ENCODE assay signal across 19 cellular contexts in the genomic region with DNA sequence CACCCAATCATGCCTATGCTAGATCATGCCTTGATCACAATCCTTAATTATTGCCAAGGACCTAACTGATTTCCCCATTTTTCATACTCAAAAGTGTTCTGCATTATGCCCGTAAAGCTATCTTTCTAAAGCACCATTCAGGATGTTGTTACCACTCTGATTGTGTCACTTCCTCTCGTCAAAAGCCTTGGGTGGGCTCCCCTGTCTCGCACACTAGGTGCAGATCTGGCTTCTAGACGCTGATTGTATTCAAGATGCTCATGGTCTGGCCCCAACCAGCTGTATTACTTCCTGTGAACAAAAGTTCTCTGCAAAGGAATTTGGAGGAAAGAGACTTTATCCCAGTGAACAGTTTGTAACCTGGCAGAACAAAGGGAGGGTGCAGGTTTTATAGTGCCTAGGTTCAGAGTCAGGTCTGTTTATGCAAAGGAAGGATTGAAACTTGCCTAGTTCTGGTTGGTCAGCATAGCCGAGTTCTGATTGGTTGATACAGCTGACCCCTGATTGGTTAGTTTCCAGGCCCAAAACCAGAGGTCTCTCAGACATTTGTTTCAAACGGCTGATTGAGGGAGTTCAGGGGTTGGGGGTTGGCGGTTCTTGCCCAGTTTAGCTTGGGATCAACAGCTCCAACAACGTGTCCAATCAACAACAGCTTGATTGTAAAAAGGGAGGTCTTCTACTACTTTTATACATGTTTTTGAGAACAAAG. TPM values are rescaled to one million over a fixed set of nuclear protein-coding genes. Genes with fewer than 3 reads are reported as not detected.
DNase-seq lines count a peak whose midpoint lies in the region; ATAC-seq, FAIRE-seq and TF ChIP-seq lines count a peak whose summit lies in the region.
"Had no signal": no experiment of that assay in that cellular context is flagged by ENCODE, and none has a peak within 500 bp of the region (broad histone marks: within the 10 kb centered on the region; RNA-seq: fewer than 3 reads in every experiment).

No MANE protein-coding gene starts in this region.

- BruUV-seq in K562 (replicated peaks; lab: Mats Ljungman, UMichigan) = no TSS peak

- H3K4me1 ChIP-seq in K562 (replicated peaks in 1 of 2; ENCODE audit: control insufficient read depth in 2 of 2, insufficient read depth in 2 of 2, low read length in 2 of 2) = no peaks in the 10 kb centered on the region

- POLR2A ChIA-PET in K562 (lab: Yijun Ruan, JAX) = interaction anchor here (0.6 to 2.2 kb wide), 8 partner anchors 9 to 162 kb away, joined by 3 to 8 read pairs (median 3); partner anchors contain the start of gene AMBRA1

- no peak for DNase-seq in activated T-cell treated with anti-CD3 and anti-CD28 coated beads, Interleukin-2, amount 50 U/mL, for 24 hours
- DNase-seq in activated T-cell treated with anti-CD3 and anti-CD28 coated beads, Interleukin-2, amount 50 U/mL, for 4 hours = no peak
- DNase-seq in NB4 (ENCODE audit: low read depth) (peak; percentile 59), K562 (ENCODE audit: extremely low read depth in 1 of 4, low spot score in 3 of 4) (peak in 3 of 4 experiments; percentile 61 to 64 (median 62)), head of caudate nucleus (no peak), iPS-NIHi7 (ENCODE audit: extremely low spot score) (no peak), D721Med (ENCODE audit: insufficient read length, low spot score) (no peak)
- DNase-seq in stimulated activated effector memory CD8-positive, alpha-beta T cell treated with anti-CD3 and anti-CD28 coated beads, Interleukin-12 subunit alpha, Interleukin-12 subunit beta, amount 100 ng/mL, for 72 hours (ENCODE audit: low spot score in 2 of 2) = no peak
- DNase-seq: DMS153, EL, HCEC 1CT, IMR-90, NCI-H1092, NCI-H1694, NCI-H2107, NCI-H446, PC-9 had no signal

- in situ Hi-C loops in K562 (cut with MboI) = no loop called here

- peaks cover 39% of the 10 kb centered on the region for H3K36me3 ChIP-seq in K562 (ENCODE audit: control insufficient read depth, insufficient read depth, low read length)

- H2AFZ ChIP-seq in K562 (ENCODE audit: low read depth, low read length) = no peak overlapping the region
- H2AFZ ChIP-seq: PC-9 had no signal

- no peaks in the 10 kb centered on the region for H3K27me3 ChIP-seq in K562 (ENCODE audit: control insufficient read depth in 2 of 2, insufficient read depth in 2 of 2, low read length in 2 of 2)

- H4K20me1 ChIP-seq in K562 (replicated peaks; ENCODE audit: control insufficient read depth, insufficient read depth, low read length) = no peaks in the 10 kb centered on the region

- no peaks in the 10 kb centered on the region for H3K9me3 Mint-ChIP-seq in activated T-cell treated with anti-CD3 and anti-CD28 coated beads, Interleukin-2, amount 50 U/mL, for 24 hours
- H3K9me3 Mint-ChIP-seq in activated T-cell treated with anti-CD3 and anti-CD28 coated beads, Interleukin-2, amount 50 U/mL, for 4 hours = no peaks in the 10 kb centered on the region
- no peaks in the 10 kb centered on the region for H3K9me3 Mint-ChIP-seq in stimulated activated effector memory CD8-positive, alpha-beta T cell treated with anti-CD3 and anti-CD28 coated beads, Interleukin-12 subunit alpha, Interleukin-12 subunit beta, amount 100 ng/mL, for 72 hours

- intact Hi-C loops in K562 (cut with micrococcal nuclease) = no loop called here
- intact Hi-C loops in head of caudate nucleus (cut with DNase I) = no loop called here

- peak overlapping the region; percentile 38 for H3K27ac Mint-ChIP-seq in activated T-cell treated with anti-CD3 and anti-CD28 coated beads, Interleukin-2, amount 50 U/mL, for 24 hours
- H3K27ac Mint-ChIP-seq in stimulated activated effector memory CD8-positive, alpha-beta T cell treated with anti-CD3 and anti-CD28 coated beads, Interleukin-12 subunit alpha, Interleukin-12 subunit beta, amount 100 ng/mL, for 72 hours = peak overlapping the region; percentile 20

- no peaks in the 10 kb centered on the region for H3K27me3 Mint-ChIP-seq in activated T-cell treated with anti-CD3 and anti-CD28 coated beads, Interleukin-2, amount 50 U/mL, for 24 hours
- H3K27me3 Mint-ChIP-seq in activated T-cell treated with anti-CD3 and anti-CD28 coated beads, Interleukin-2, amount 50 U/mL, for 4 hours (ENCODE audit: low read depth) = no peaks in the 10 kb centered on the region

- no peaks in the 10 kb centered on the region for H3K9me1 ChIP-seq in K562 (ENCODE audit: control insufficient read depth, insufficient read depth, low read length)

- FAIRE-seq in K562 (lab: Jason Lieb, UNC) = peak; percentile 66
- no peak for FAIRE-seq in D721Med (lab: Jason Lieb, UNC)
- FAIRE-seq: GM18507 had no signal

- no peak overlapping the region for H3K9ac ChIP-seq in K562 (ENCODE audit: insufficient read depth in 1 of 2, low read depth in 2 of 2, low read length in 2 of 2)

- H3K36me3 Mint-ChIP-seq in activated T-cell treated with anti-CD3 and anti-CD28 coated beads, Interleukin-2, amount 50 U/mL, for 24 hours (ENCODE audit: low read depth) = peaks cover 71% of the 10 kb centered on the region
- peaks cover 39% of the 10 kb centered on the region for H3K36me3 Mint-ChIP-seq in activated T-cell treated with anti-CD3 and anti-CD28 coated beads, Interleukin-2, amount 50 U/mL, for 4 hours (ENCODE audit: insufficient read depth)
- H3K36me3 Mint-ChIP-seq in stimulated activated effector memory CD8-positive, alpha-beta T cell treated with anti-CD3 and anti-CD28 coated beads, Interleukin-12 subunit alpha, Interleukin-12 subunit beta, amount 100 ng/mL, for 72 hours = peaks cover 79% of the 10 kb centered on the region

- no peak overlapping the region for H3K4me3 ChIP-seq in NB4 (ENCODE audit: low read depth, low read length)
- no peak overlapping the region for H3K4me3 ChIP-seq in K562
- H3K4me3 ChIP-seq: PC-9 had no signal

- H3K79me2 ChIP-seq in K562 (ENCODE audit: control insufficient read depth, insufficient read depth, low read length) = peaks cover 4% of the 10 kb centered on the region; the same call in 1 of the 3 replicates

- H3K27ac ChIP-seq in K562 (ENCODE audit: extremely low read depth, low read depth, low read length) = no peak overlapping the region
- H3K27ac ChIP-seq: 22Rv1, PC-9 had no signal

- H3K4me2 ChIP-seq in K562 (ENCODE audit: insufficient read depth, low read length) = no peak overlapping the region
- H3K4me2 ChIP-seq: PC-9 had no signal

- TF ChIP-seq CTCF in NB4 (IDR thresholded peaks at IDR 0.05; ENCODE audit: low read depth, low read length) (no peak), K562 (IDR thresholded peaks at IDR 0.05 in 2 of 3, conservative IDR thresholded peaks at IDR 0.05 in 1 of 3; ENCODE audit: insufficient read depth in 2 of 3, low read depth in 1 of 3, low read length in 3 of 3) (no peak), D721Med (IDR thresholded peaks at IDR 0.05; ENCODE audit: insufficient read depth, missing control alignments) (no peak)

- no peak for TF ChIP-seq RAD21 in K562 (CRISPR knock-in tag; conservative IDR thresholded peaks at IDR 0.05 in 1 of 2, IDR thresholded peaks at IDR 0.05 in 1 of 2)

- H3K9me3 ChIP-seq in K562 (replicated peaks; ENCODE audit: control insufficient read depth, insufficient read depth, low read depth, low read length) = no peaks in the 10 kb centered on the region

- no peak for TF ChIP-seq EP300 in K562 (IDR thresholded peaks at IDR 0.05; ENCODE audit: low read length)

- ATAC-seq in activated T-cell treated with anti-CD3 and anti-CD28 coated beads, Interleukin-2, amount 50 U/mL, for 4 hours = no peak
- ATAC-seq in K562 = peak; percentile 53
- no peak for ATAC-seq in stimulated activated effector memory CD8-positive, alpha-beta T cell treated with anti-CD3 and anti-CD28 coated beads, Interleukin-12 subunit alpha, Interleukin-12 subunit beta, amount 100 ng/mL, for 72 hours

- H3K4me3 Mint-ChIP-seq in activated T-cell treated with anti-CD3 and anti-CD28 coated beads, Interleukin-2, amount 50 U/mL, for 24 hours = no peak overlapping the region
- no peak overlapping the region for H3K4me3 Mint-ChIP-seq in activated T-cell treated with anti-CD3 and anti-CD28 coated beads, Interleukin-2, amount 50 U/mL, for 4 hours
- H3K4me3 Mint-ChIP-seq in stimulated activated effector memory CD8-positive, alpha-beta T cell treated with anti-CD3 and anti-CD28 coated beads, Interleukin-12 subunit alpha, Interleukin-12 subunit beta, amount 100 ng/mL, for 72 hours = no peak overlapping the region

- TF ChIP-seq POLR2A in NB4 (IDR thresholded peaks at IDR 0.05; ENCODE audit: extremely low read depth, insufficient read length) (no peak), K562 (conservative IDR thresholded peaks at IDR 0.05) (no peak)

- peaks cover 15% of the 10 kb centered on the region for H3K4me1 Mint-ChIP-seq in activated T-cell treated with anti-CD3 and anti-CD28 coated beads, Interleukin-2, amount 50 U/mL, for 24 hours (ENCODE audit: low read depth)
- H3K4me1 Mint-ChIP-seq in activated T-cell treated with anti-CD3 and anti-CD28 coated beads, Interleukin-2, amount 50 U/mL, for 4 hours (ENCODE audit: low read depth) = peaks cover 12% of the 10 kb centered on the region
- H3K4me1 Mint-ChIP-seq in stimulated activated effector memory CD8-positive, alpha-beta T cell treated with anti-CD3 and anti-CD28 coated beads, Interleukin-12 subunit alpha, Interleukin-12 subunit beta, amount 100 ng/mL, for 72 hours = peaks cover 18% of the 10 kb centered on the region

- WGBS in K562 (ENCODE audit: insufficient coverage, low coverage, missing lambda C conversion rate) = 79% methylated on average over 8 of the region's 8 CpGs

- CTCF ChIA-PET in K562 (lab: Yijun Ruan, JAX; ENCODE audit: low intra/inter-chr PET ratio) = no interaction called here

RNA-seq across cellular contexts. Expression of gene ATG13, which starts 25.4 kb away (rescaled TPM):
- total RNA-seq in activated T-cell treated with anti-CD3 and anti-CD28 coated beads, Interleukin-2, amount 50 U/mL, for 4 hours = 10 to 100 TPM; 47.4 to 54.8 (median 53.1) TPM
- total RNA-seq in K562 (2011; cell fraction: chromatin; rRNA removed; ENCODE audit: low replicate concordance) = 112 and 117 TPM in 2 replicates
- 77.5 and 112 TPM in 2 replicates for total RNA-seq in K562 (2011; cell fraction: nucleolus; rRNA removed)
- 88.6 and 94.3 TPM in 2 replicates for total RNA-seq in K562 (2011; cell fraction: nucleoplasm; rRNA removed)
- total RNA-seq in K562 (2014; rRNA removed) = 46.6 and 54.4 TPM in 2 replicates
- 26.0 and 27.2 TPM in 2 replicates for total RNA-seq in K562 (2014; rRNA removed; fragmentation: Illumina TruSeq; extraction: Trizol)
- 23.3 and 24.5 TPM in 2 replicates for total RNA-seq in K562 (2015; rRNA removed; fragmentation: Illumina TruSeq; extraction: Trizol)
- total RNA-seq in K562 (2021) = 52.2 and 61.5 TPM in 2 replicates
- 56.9 and 66.1 TPM in 2 replicates for polyA plus RNA-seq in K562 (2011; rRNA removed)
- 72.0 and 89.0 TPM in 2 replicates for polyA plus RNA-seq in K562 (2011; cell fraction: cytosol; rRNA removed)
- 128 and 150 TPM in 2 replicates for polyA plus RNA-seq in K562 (2011; cell fraction: nucleus; rRNA removed)
- 33.0 and 68.6 TPM in 2 replicates for polyA plus RNA-seq in K562 (2012)
- polyA plus RNA-seq in K562 (2014; fragmentation: Illumina TruSeq; extraction: Trizol) = 36.5 and 38.1 TPM in 2 replicates
- 10 to 100 TPM; 13.1 to 15.6 TPM for polyA plus RNA-seq in K562 (2014; fragmentation: Nextera tagmentation; extraction: Ambion mirVana)
- polyA plus RNA-seq in K562 (2014; rRNA removed) = 49.5 and 58.8 TPM in 2 replicates
- polyA minus RNA-seq in K562 (2011; rRNA and poly(A)+ RNA removed) = 48.2 and 57.6 TPM in 2 replicates
- 28.3 and 42.0 TPM in 2 replicates for polyA minus RNA-seq in K562 (2011; cell fraction: cytosol; rRNA and poly(A)+ RNA removed)
- polyA minus RNA-seq in K562 (2011; cell fraction: nucleus; rRNA and poly(A)+ RNA removed) = 36.8 and 48.7 TPM in 2 replicates

RNA-seq across cellular contexts. Expression of gene HARBI1, which starts 25.8 kb away (rescaled TPM):
- total RNA-seq in activated T-cell treated with anti-CD3 and anti-CD28 coated beads, Interleukin-2, amount 50 U/mL, for 4 hours = 1 to 10 TPM; 5.5 to 8.1 (median 5.7) TPM
- total RNA-seq in K562 (2011; cell fraction: chromatin; rRNA removed; ENCODE audit: low replicate concordance) = 7.3 and 8.5 TPM in 2 replicates
- 6.8 and 8.2 TPM in 2 replicates for total RNA-seq in K562 (2011; cell fraction: nucleolus; rRNA removed)
- 6.0 and 6.3 TPM in 2 replicates for total RNA-seq in K562 (2011; cell fraction: nucleoplasm; rRNA removed)
- total RNA-seq in K562 (2014; rRNA removed) (4.1 and 4.3 TPM in 2 replicates), K562 (2014; rRNA removed; fragmentation: Illumina TruSeq; extraction: Trizol) (5.6 and 6.0 TPM in 2 replicates), K562 (2015; rRNA removed; fragmentation: Illumina TruSeq; extraction: Trizol) (4.9 and 6.9 TPM in 2 replicates), K562 (2021) (5.5 and 5.8 TPM in 2 replicates)
- polyA plus RNA-seq in K562 (2011; rRNA removed) (4.7 and 5.5 TPM in 2 replicates), K562 (2014; fragmentation: Illumina TruSeq; extraction: Trizol) (5.3 and 6.0 TPM in 2 replicates), K562 (2014; fragmentation: Nextera tagmentation; extraction: Ambion mirVana) (1 to 10 TPM; 6.0 to 8.4 TPM), K562 (2014; rRNA removed) (3.5 and 6.1 TPM in 2 replicates)
- polyA plus RNA-seq in K562 (2011; cell fraction: cytosol; rRNA removed) = 4.9 and 5.5 TPM in 2 replicates
- polyA plus RNA-seq in K562 (2011; cell fraction: nucleus; rRNA removed) = 3.5 and 4.0 TPM in 2 replicates
- 5.9 and 6.1 TPM in 2 replicates for polyA plus RNA-seq in K562 (2012)
- polyA minus RNA-seq in K562 (2011; rRNA and poly(A)+ RNA removed) = 6.3 and 6.9 TPM in 2 replicates
- polyA minus RNA-seq in K562 (2011; cell fraction: cytosol; rRNA and poly(A)+ RNA removed) = 2.4 and 3.1 TPM in 2 replicates
- polyA minus RNA-seq in K562 (2011; cell fraction: nucleus; rRNA and poly(A)+ RNA removed) = 2.4 and 3.6 TPM in 2 replicates

RNA-seq across cellular contexts. Expression of gene AMBRA1, which starts 49.0 kb away (rescaled TPM):
- 10 to 100 TPM; 30.7 to 36.1 (median 31.7) TPM for total RNA-seq in activated T-cell treated with anti-CD3 and anti-CD28 coated beads, Interleukin-2, amount 50 U/mL, for 4 hours
- total RNA-seq in K562 (2011; cell fraction: chromatin; rRNA removed; ENCODE audit: low replicate concordance) = 101 and 115 TPM in 2 replicates
- total RNA-seq in K562 (2011; cell fraction: nucleolus; rRNA removed) = 57.9 and 61.2 TPM in 2 replicates
- 63.4 and 66.6 TPM in 2 replicates for total RNA-seq in K562 (2011; cell fraction: nucleoplasm; rRNA removed)
- total RNA-seq in K562 (2014; rRNA removed) (20.4 and 21.0 TPM in 2 replicates), K562 (2014; rRNA removed; fragmentation: Illumina TruSeq; extraction: Trizol) (10.1 and 13.4 TPM in 2 replicates), K562 (2015; rRNA removed; fragmentation: Illumina TruSeq; extraction: Trizol) (13.0 and 13.1 TPM in 2 replicates), K562 (2021) (24.5 and 27.9 TPM in 2 replicates)
- polyA plus RNA-seq in K562 (2011; rRNA removed) (6.6 and 9.8 TPM in 2 replicates), K562 (2014; fragmentation: Illumina TruSeq; extraction: Trizol) (12.5 and 13.0 TPM in 2 replicates), K562 (2014; fragmentation: Nextera tagmentation; extraction: Ambion mirVana) (under 1 TPM; 0.15 to 0.39 TPM), K562 (2014; rRNA removed) (8.9 and 9.9 TPM in 2 replicates)
- polyA plus RNA-seq in K562 (2011; cell fraction: cytosol; rRNA removed) = 8.8 and 11.9 TPM in 2 replicates
- 19.4 and 22.2 TPM in 2 replicates for polyA plus RNA-seq in K562 (2011; cell fraction: nucleus; rRNA removed)
- 16.0 and 22.2 TPM in 2 replicates for polyA plus RNA-seq in K562 (2012)
- 26.5 and 28.3 TPM in 2 replicates for polyA minus RNA-seq in K562 (2011; rRNA and poly(A)+ RNA removed)
- polyA minus RNA-seq in K562 (2011; cell fraction: cytosol; rRNA and poly(A)+ RNA removed) = 20.2 and 25.0 TPM in 2 replicates
- 28.8 and 48.7 TPM in 2 replicates for polyA minus RNA-seq in K562 (2011; cell fraction: nucleus; rRNA and poly(A)+ RNA removed)

RNA-seq across cellular contexts. Expression of gene ARHGAP1, which starts 57.6 kb away (rescaled TPM):
- 10 to 100 TPM; 52.9 to 63.8 (median 53.4) TPM for total RNA-seq in activated T-cell treated with anti-CD3 and anti-CD28 coated beads, Interleukin-2, amount 50 U/mL, for 4 hours
- 36.7 and 76.2 TPM in 2 replicates for total RNA-seq in K562 (2011; cell fraction: chromatin; rRNA removed; ENCODE audit: low replicate concordance)
- total RNA-seq in K562 (2011; cell fraction: nucleolus; rRNA removed) = 31.7 and 34.5 TPM in 2 replicates
- 30.6 and 40.3 TPM in 2 replicates for total RNA-seq in K562 (2011; cell fraction: nucleoplasm; rRNA removed)
- total RNA-seq in K562 (2014; rRNA removed) (7.4 and 11.1 TPM in 2 replicates), K562 (2014; rRNA removed; fragmentation: Illumina TruSeq; extraction: Trizol) (5.9 and 6.9 TPM in 2 replicates), K562 (2015; rRNA removed; fragmentation: Illumina TruSeq; extraction: Trizol) (10.7 and 11.3 TPM in 2 replicates), K562 (2021) (30.3 and 30.4 TPM in 2 replicates)
- polyA plus RNA-seq in K562 (2011; rRNA removed) (8.2 and 13.2 TPM in 2 replicates), K562 (2014; fragmentation: Illumina TruSeq; extraction: Trizol) (25.0 and 26.7 TPM in 2 replicates), K562 (2014; fragmentation: Nextera tagmentation; extraction: Ambion mirVana) (1 to 10 TPM; 3.6 to 5.7 TPM), K562 (2014; rRNA removed) (14.1 and 14.2 TPM in 2 replicates)
- 10.8 and 17.1 TPM in 2 replicates for polyA plus RNA-seq in K562 (2011; cell fraction: cytosol; rRNA removed)
- polyA plus RNA-seq in K562 (2011; cell fraction: nucleus; rRNA removed) = 11.1 and 18.2 TPM in 2 replicates
- 16.3 and 23.1 TPM in 2 replicates for polyA plus RNA-seq in K562 (2012)
- polyA minus RNA-seq in K562 (2011; rRNA and poly(A)+ RNA removed) = 23.5 and 26.8 TPM in 2 replicates
- 27.3 and 29.4 TPM in 2 replicates for polyA minus RNA-seq in K562 (2011; cell fraction: cytosol; rRNA and poly(A)+ RNA removed)
- polyA minus RNA-seq in K562 (2011; cell fraction: nucleus; rRNA and poly(A)+ RNA removed) = 11.3 and 15.9 TPM in 2 replicates

RNA-seq across cellular contexts. Expression of gene ZNF408, which starts 58.0 kb away (rescaled TPM):
- total RNA-seq in activated T-cell treated with anti-CD3 and anti-CD28 coated beads, Interleukin-2, amount 50 U/mL, for 4 hours = 10 to 100 TPM; 14.2 to 16.9 (median 14.8) TPM
- 16.0 and 39.3 TPM in 2 replicates for total RNA-seq in K562 (2011; cell fraction: chromatin; rRNA removed; ENCODE audit: low replicate concordance)
- 22.9 and 32.4 TPM in 2 replicates for total RNA-seq in K562 (2011; cell fraction: nucleolus; rRNA removed)
- total RNA-seq in K562 (2011; cell fraction: nucleoplasm; rRNA removed) = 20.5 and 21.6 TPM in 2 replicates
- 11.8 and 12.2 TPM in 2 replicates for total RNA-seq in K562 (2014; rRNA removed)
- 7.3 and 7.4 TPM in 2 replicates for total RNA-seq in K562 (2014; rRNA removed; fragmentation: Illumina TruSeq; extraction: Trizol)
- 12.8 and 14.1 TPM in 2 replicates for total RNA-seq in K562 (2015; rRNA removed; fragmentation: Illumina TruSeq; extraction: Trizol)
- total RNA-seq in K562 (2021) = 17.4 and 18.4 TPM in 2 replicates
- 4.5 and 7.6 TPM in 2 replicates for polyA plus RNA-seq in K562 (2011; rRNA removed)
- polyA plus RNA-seq in K562 (2011; cell fraction: cytosol; rRNA removed) = 5.7 and 12.0 TPM in 2 replicates
- 13.3 and 21.7 TPM in 2 replicates for polyA plus RNA-seq in K562 (2011; cell fraction: nucleus; rRNA removed)
- polyA plus RNA-seq in K562 (2012) = 8.5 and 12.1 TPM in 2 replicates
- polyA plus RNA-seq in K562 (2014; fragmentation: Illumina TruSeq; extraction: Trizol) = 7.4 and 10.8 TPM in 2 replicates
- polyA plus RNA-seq in K562 (2014; fragmentation: Nextera tagmentation; extraction: Ambion mirVana) = under 1 TPM; 0.15 to 0.38 TPM
- 7.0 and 10.0 TPM in 2 replicates for polyA plus RNA-seq in K562 (2014; rRNA removed)
- polyA minus RNA-seq in K562 (2011; rRNA and poly(A)+ RNA removed) = 4.6 and 4.8 TPM in 2 replicates
- 5.2 and 8.7 TPM in 2 replicates for polyA minus RNA-seq in K562 (2011; cell fraction: cytosol; rRNA and poly(A)+ RNA removed)
- 14.1 and 19.8 TPM in 2 replicates for polyA minus RNA-seq in K562 (2011; cell fraction: nucleus; rRNA and poly(A)+ RNA removed)

Comparison
In these comparisons a context has a peak if more than half of its experiments do, and no peak if none do; other contexts are left out.
1. DNase-seq: peak in NB4 (single experiment) and K562 (3 of 4); none in activated T-cell treated with anti-CD3 and anti-CD28 coated beads, Interleukin-2, amount 50 U/mL, for 24 hours (single experiment), activated T-cell treated with anti-CD3 and anti-CD28 coated beads, Interleukin-2, amount 50 U/mL, for 4 hours (single experiment), stimulated activated effector memory CD8-positive, alpha-beta T cell treated with anti-CD3 and anti-CD28 coated beads, Interleukin-12 subunit alpha, Interleukin-12 subunit beta, amount 100 ng/mL, for 72 hours (0 of 2), head of caudate nucleus (0 of 42), iPS-NIHi7 (single experiment) and D721Med (single experiment).